Comparison of ENCODE assay signal across 15 cellular contexts in genomic region chr3:100040446-100040845, GRCh38.
A peak's percentile ranks its signal among the peaks of the same experiment; 100 is the strongest.
DNase-seq lines count a peak whose midpoint lies in the region; ATAC-seq, FAIRE-seq and TF ChIP-seq lines count a peak whose summit lies in the region.
"Had no signal": no experiment of that assay in that cellular context is flagged by ENCODE, and none has a peak within 500 bp of the region (broad histone marks: within the 10 kb centered on the region; RNA-seq: fewer than 3 reads in every experiment).

No MANE protein-coding gene starts in this region.

- peak overlapping the region; percentile 84 for H3K27ac Mint-ChIP-seq in chondrocyte (ENCODE audit: unreplicated experiment)
- H3K27ac Mint-ChIP-seq: activated naive CD8-positive, alpha-beta T cell treated with anti-CD3 and anti-CD28 coated beads, Interleukin-2, amount 50 U/mL, for 24 hours had no signal

- WGBS in spleen, 5 donors, result 37 to 73% (median 61%) methylated on average over 1 of the region's 1 CpG

- ATAC-seq in HCT116, result no peak
- ATAC-seq in HG03045 (IDR thresholded peaks at IDR 0.05; ENCODE audit: unreplicated experiment), result no peak
- ATAC-seq: activated naive CD8-positive, alpha-beta T cell treated with anti-CD3 and anti-CD28 coated beads, Interleukin-2, amount 50 U/mL, for 24 hours had no signal

- H3K4me1 Mint-ChIP-seq in chondrocyte (ENCODE audit: low read depth), result peaks cover 64% of the 10 kb centered on the region

- H3K9me2 ChIP-seq in HCT116 (ENCODE audit: insufficient read depth), result no peaks in the 10 kb centered on the region

- TF ChIP-seq RAD21 in HCT116 (IDR thresholded peaks at IDR 0.05; ENCODE audit: low read depth), result no peak

- POLR2A ChIA-PET in HCT116 (lab: Charles Lee), result no interaction called here

- H3K9ac ChIP-seq in HCT116 (ENCODE audit: low read length), result no peak overlapping the region

- BruUV-seq in HCT116 (replicated peaks; lab: Mats Ljungman, UMichigan), result no TSS peak

- no peak for DNase-seq in HCT116 (ENCODE audit: low read depth, low spot score)
- no peak for DNase-seq in chondrocyte (ENCODE audit: low spot score)
- DNase-seq in kidney tubule cell (ENCODE audit: low spot score), result peak; percentile 24
- no peak for DNase-seq in spleen
- no peak for DNase-seq in D721Med (ENCODE audit: insufficient read length, low spot score)
- no peak for DNase-seq in anterior cingulate cortex (lab: John Stamatoyannopoulos, UW)
- no peak for DNase-seq in dorsolateral prefrontal cortex
- DNase-seq: activated CD4-positive, alpha-beta T cell treated with anti-CD3 and anti-CD28 coated beads, Interleukin-2, amount 50 U/mL, for 48 hours; activated naive CD8-positive, alpha-beta T cell treated with anti-CD3 and anti-CD28 coated beads, Interleukin-2, amount 50 U/mL, for 24 hours; COR-L47; glutamatergic neuron; NCI-H146; SHP77 had no signal

- H3K4me3 ChIP-seq in HCT116 (replicated peaks in 1 of 2; ENCODE audit: low read depth in 1 of 2, low read length in 2 of 2), result no peak overlapping the region
- no peak overlapping the region for H3K4me3 ChIP-seq in spleen
- no peak overlapping the region for H3K4me3 ChIP-seq in dorsolateral prefrontal cortex

- H4K20me1 ChIP-seq in HCT116 (ENCODE audit: insufficient read depth), result no peaks in the 10 kb centered on the region

- no peak overlapping the region for H3K4me3 Mint-ChIP-seq in chondrocyte (ENCODE audit: unreplicated experiment)
- H3K4me3 Mint-ChIP-seq: activated naive CD8-positive, alpha-beta T cell treated with anti-CD3 and anti-CD28 coated beads, Interleukin-2, amount 50 U/mL, for 24 hours; neural crest cell had no signal

- peak overlapping the region; percentile 37; the same call in 1 of the 2 replicates for H3K27ac ChIP-seq in HCT116 (ENCODE audit: low read depth, low read length)
- H3K27ac ChIP-seq in spleen, result peak overlapping the region in 7 of 8 donors; percentile 52 to 87 (median 71)
- H3K27ac ChIP-seq in dorsolateral prefrontal cortex, result peak overlapping the region in 20 of 59 donors; percentile 2 to 80 (median 45)

- H3K27me3 ChIP-seq in HCT116 (ENCODE audit: insufficient read depth, low read length) (no peaks in the 10 kb centered on the region), spleen (replicated peaks in 1 of 7) (no peaks in the 10 kb centered on the region), dorsolateral prefrontal cortex (no peaks in the 10 kb centered on the region)

- H3K4me1 ChIP-seq in HCT116 (ENCODE audit: control insufficient read depth in 1 of 2, insufficient read depth in 2 of 2, low read length in 2 of 2) (peaks cover 24 to 27% of the 10 kb centered on the region in 2 experiments), spleen (peaks cover 0 to 56% (median 44%) of the 10 kb centered on the region in 6 donors)

- RAD21 ChIA-PET in HCT116 (lab: Charles Lee; ENCODE audit: low non-redundant PET in 1 of 2, low total read pairs in 2 of 2, uncharacterized antibody in 2 of 2, unreplicated experiment in 2 of 2), result no interaction called here

- CTCF ChIA-PET in HCT116 (lab: Charles Lee), result interaction anchor here (0.9 kb wide), 1 partner anchor 197 kb away, joined by 3 read pairs; no protein-coding TSS in a partner anchor

- H3K9me3 ChIP-seq in HCT116 (ENCODE audit: control insufficient read depth in 1 of 2, insufficient read depth in 1 of 2, low read depth in 1 of 2, low read length in 2 of 2) (no peaks in the 10 kb centered on the region), spleen (no peaks in the 10 kb centered on the region)

- H3K27me3 Mint-ChIP-seq in chondrocyte (ENCODE audit: low read depth), result no peaks in the 10 kb centered on the region
- H3K27me3 Mint-ChIP-seq: activated naive CD8-positive, alpha-beta T cell treated with anti-CD3 and anti-CD28 coated beads, Interleukin-2, amount 50 U/mL, for 24 hours had no signal

- TF ChIP-seq CTCF in HCT116 (IDR thresholded peaks at IDR 0.05 in 2 of 3, conservative IDR thresholded peaks at IDR 0.05 in 1 of 3; ENCODE audit: borderline replicate concordance in 1 of 3, insufficient read depth in 1 of 3, low read depth in 2 of 3, low read length in 2 of 3) (no peak), chondrocyte (IDR thresholded peaks at IDR 0.05) (no peak), spleen (IDR thresholded peaks at IDR 0.05 in 8 of 11, conservative IDR thresholded peaks at IDR 0.05 in 3 of 11) (no peak), D721Med (IDR thresholded peaks at IDR 0.05; ENCODE audit: insufficient read depth, missing control alignments) (no peak), dorsolateral prefrontal cortex (IDR thresholded peaks at IDR 0.05 in 54 of 56, conservative IDR thresholded peaks at IDR 0.05 in 2 of 56; ENCODE audit: low read depth in 1 of 56, partially characterized antibody in 56 of 56) (no peak)

- H3K36me3 Mint-ChIP-seq in chondrocyte (ENCODE audit: low read depth), result no peaks in the 10 kb centered on the region

- no peaks in the 10 kb centered on the region for H3K9me3 Mint-ChIP-seq in chondrocyte (ENCODE audit: low read depth)
- H3K9me3 Mint-ChIP-seq: activated naive CD8-positive, alpha-beta T cell treated with anti-CD3 and anti-CD28 coated beads, Interleukin-2, amount 50 U/mL, for 24 hours had no signal

- TF ChIP-seq POLR2A in HCT116 (IDR thresholded peaks at IDR 0.05; ENCODE audit: borderline replicate concordance, extremely low read depth, insufficient read depth, insufficient read length) (no peak), spleen (IDR thresholded peaks at IDR 0.05) (no peak)

- H3K4me2 ChIP-seq in HCT116 (ENCODE audit: low read length), result peak overlapping the region; percentile 24; the same call in 1 of the 2 replicates

- FAIRE-seq in D721Med (lab: Jason Lieb, UNC), result no peak

- intact Hi-C loops in HCT116 (cut with micrococcal nuclease), result no loop called here
- intact Hi-C loops in spleen (cut with DNase I; ENCODE audit: low total_unique reads), result loop anchor here (10.0 kb wide), 1 partner anchor 166 kb away; no protein-coding TSS in a partner anchor
- intact Hi-C loops in dorsolateral prefrontal cortex (cut with DNase I), result no loop called here

- H3K36me3 ChIP-seq in HCT116 (ENCODE audit: control insufficient read depth in 1 of 2, insufficient read depth in 2 of 2, low read length in 2 of 2) (no peaks in the 10 kb centered on the region), spleen (no peaks in the 10 kb centered on the region)

- H2AFZ ChIP-seq in HCT116 (ENCODE audit: low read depth, low read length, poor library complexity, severe bottlenecking), result no peak overlapping the region

- H3K79me2 ChIP-seq in HCT116 (ENCODE audit: insufficient read depth, low read length), result no peaks in the 10 kb centered on the region

TF ChIP-seq in HCT116, 20 proteins besides CTCF, POLR2A, EP300 and RAD21:
- no peak for TF ChIP-seq YY1 (IDR thresholded peaks at IDR 0.05; ENCODE audit: extremely low read depth, insufficient replicate concordance, low read depth, low read length)
- TF ChIP-seq REST (IDR thresholded peaks at IDR 0.05; ENCODE audit: low read depth), result no peak
- no peak for TF ChIP-seq CEBPB (IDR thresholded peaks at IDR 0.05; ENCODE audit: low read depth)
- TF ChIP-seq, protein P1, sequence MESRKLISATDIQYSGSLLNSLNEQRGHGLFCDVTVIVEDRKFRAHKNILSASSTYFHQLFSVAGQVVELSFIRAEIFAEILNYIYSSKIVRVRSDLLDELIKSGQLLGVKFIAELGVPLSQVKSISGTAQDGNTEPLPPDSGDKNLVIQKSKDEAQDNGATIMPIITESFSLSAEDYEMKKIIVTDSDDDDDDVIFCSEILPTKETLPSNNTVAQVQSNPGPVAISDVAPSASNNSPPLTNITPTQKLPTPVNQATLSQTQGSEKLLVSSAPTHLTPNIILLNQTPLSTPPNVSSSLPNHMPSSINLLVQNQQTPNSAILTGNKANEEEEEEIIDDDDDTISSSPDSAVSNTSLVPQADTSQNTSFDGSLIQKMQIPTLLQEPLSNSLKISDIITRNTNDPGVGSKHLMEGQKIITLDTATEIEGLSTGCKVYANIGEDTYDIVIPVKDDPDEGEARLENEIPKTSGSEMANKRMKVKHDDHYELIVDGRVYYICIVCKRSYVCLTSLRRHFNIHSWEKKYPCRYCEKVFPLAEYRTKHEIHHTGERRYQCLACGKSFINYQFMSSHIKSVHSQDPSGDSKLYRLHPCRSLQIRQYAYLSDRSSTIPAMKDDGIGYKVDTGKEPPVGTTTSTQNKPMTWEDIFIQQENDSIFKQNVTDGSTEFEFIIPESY (IDR thresholded peaks at IDR 0.05; ENCODE audit: extremely low read depth, insufficient replicate concordance, low read length), result no peak
- TF ChIP-seq EZH2phosphoT487 (IDR thresholded peaks at IDR 0.05; ENCODE audit: borderline replicate concordance), result no peak
- TF ChIP-seq, protein P2, sequence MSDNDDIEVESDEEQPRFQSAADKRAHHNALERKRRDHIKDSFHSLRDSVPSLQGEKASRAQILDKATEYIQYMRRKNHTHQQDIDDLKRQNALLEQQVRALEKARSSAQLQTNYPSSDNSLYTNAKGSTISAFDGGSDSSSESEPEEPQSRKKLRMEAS (IDR thresholded peaks at IDR 0.05), result no peak
- TF ChIP-seq EGR1 (IDR thresholded peaks at IDR 0.05; ENCODE audit: low read depth), result no peak
- TF ChIP-seq ZNF274 (IDR thresholded peaks at IDR 0.05; ENCODE audit: low read depth, low read length), result no peak
